19 cellular contexts compared by ENCODE assay signal in genomic region chr1:223017291-223017690, GRCh38.
"Had no signal": no experiment of that assay in that cellular context is flagged by ENCODE, and none has a peak within 500 bp of the region (broad histone marks: within the 10 kb centered on the region; RNA-seq: fewer than 3 reads in every experiment).

No MANE protein-coding gene starts in this region.

- DNase-seq: activated CD4-positive, alpha-beta T cell treated with anti-CD3 and anti-CD28 coated beads, Interleukin-2, amount 10 ng/mL, durations not matched to agents 7 days and 5 days; activated CD4-positive, CD25-positive, alpha-beta regulatory T cell; activated CD8-positive, alpha-beta memory T cell treated with anti-CD3 and anti-CD28 coated beads for 24 hours; activated naive CD4-positive, alpha-beta T cell; activated naive CD8-positive, alpha-beta T cell treated with anti-CD3 and anti-CD28 coated beads, Interleukin-2, amount 10 ng/mL, durations not matched to agents 7 days and 5 days; effector memory CD4-positive, alpha-beta T cell; nephron progenitor cell; psoas muscle; sigmoid colon; stimulated activated CD4-positive, alpha-beta T cell treated with anti-CD3 and anti-CD28 coated beads, Interleukin-12 subunit alpha, Interleukin-12 subunit beta, amount 100 ng/mL, for 4 hours; stimulated activated CD4-positive, alpha-beta T cell treated with anti-CD3 and anti-CD28 coated beads, Interleukin-2, amount 100 ng/mL, for 24 hours; stomach; T-helper 2 cell; uterus had no signal

- H3K9me3 ChIP-seq: psoas muscle, sigmoid colon, stomach, thoracic aorta, uterus had no signal

- H3K27ac Mint-ChIP-seq: activated CD4-positive, alpha-beta T cell treated with anti-CD3 and anti-CD28 coated beads, Interleukin-2, amount 10 ng/mL, durations not matched to agents 7 days and 5 days; activated naive CD8-positive, alpha-beta T cell treated with anti-CD3 and anti-CD28 coated beads, Interleukin-2, amount 10 ng/mL, durations not matched to agents 7 days and 5 days; activated T-helper 1 cell treated with anti-CD3 and anti-CD28 coated beads, Interleukin-12 subunit alpha, Interleukin-12 subunit beta, Interleukin-2, Interleukin-4 antibody, amounts not matched to agents 30 ng/mL and 10 ng/mL and 1 ng/mL, durations not matched to agents 14 hours and 24 hours and 36 hours had no signal

- H3K27me3 Mint-ChIP-seq: activated CD4-positive, alpha-beta T cell treated with anti-CD3 and anti-CD28 coated beads, Interleukin-2, amount 10 ng/mL, durations not matched to agents 7 days and 5 days; brain had no signal

- H3K27me3 ChIP-seq: sigmoid colon, stomach, uterus had no signal

- H3K4me1 ChIP-seq: psoas muscle, uterus had no signal

- H3K36me3 Mint-ChIP-seq: activated naive CD8-positive, alpha-beta T cell treated with anti-CD3 and anti-CD28 coated beads, Interleukin-2, amount 10 ng/mL, durations not matched to agents 7 days and 5 days; brain had no signal

- H3K36me3 ChIP-seq: sigmoid colon, stomach, thoracic aorta, uterus had no signal

- H3K9me3 Mint-ChIP-seq: activated CD4-positive, alpha-beta T cell treated with anti-CD3 and anti-CD28 coated beads, Interleukin-2, amount 10 ng/mL, durations not matched to agents 7 days and 5 days; activated naive CD8-positive, alpha-beta T cell treated with anti-CD3 and anti-CD28 coated beads, Interleukin-2, amount 10 ng/mL, durations not matched to agents 7 days and 5 days; activated T-helper 1 cell treated with anti-CD3 and anti-CD28 coated beads, Interleukin-12 subunit alpha, Interleukin-12 subunit beta, Interleukin-2, Interleukin-4 antibody, amounts not matched to agents 30 ng/mL and 10 ng/mL and 1 ng/mL, durations not matched to agents 14 hours and 24 hours and 36 hours had no signal

- ATAC-seq: psoas muscle had no signal

- H3K27ac ChIP-seq: psoas muscle, thoracic aorta, uterus had no signal

- FAIRE-seq: frontal cortex, islet of Langerhans had no signal

- H3K4me3 Mint-ChIP-seq: activated CD4-positive, alpha-beta T cell treated with anti-CD3 and anti-CD28 coated beads, Interleukin-2, amount 10 ng/mL, durations not matched to agents 7 days and 5 days; activated naive CD8-positive, alpha-beta T cell treated with anti-CD3 and anti-CD28 coated beads, Interleukin-2, amount 10 ng/mL, durations not matched to agents 7 days and 5 days; activated T-helper 1 cell treated with anti-CD3 and anti-CD28 coated beads, Interleukin-12 subunit alpha, Interleukin-12 subunit beta, Interleukin-2, Interleukin-4 antibody, amounts not matched to agents 30 ng/mL and 10 ng/mL and 1 ng/mL, durations not matched to agents 14 hours and 24 hours and 36 hours; brain; nephron progenitor cell had no signal

- H3K4me3 ChIP-seq: psoas muscle, sigmoid colon, stomach, thoracic aorta, uterus had no signal

- H3K4me1 Mint-ChIP-seq: activated CD4-positive, alpha-beta T cell treated with anti-CD3 and anti-CD28 coated beads, Interleukin-2, amount 10 ng/mL, durations not matched to agents 7 days and 5 days; activated naive CD8-positive, alpha-beta T cell treated with anti-CD3 and anti-CD28 coated beads, Interleukin-2, amount 10 ng/mL, durations not matched to agents 7 days and 5 days had no signal
